ENCODE assay signal across 8 cellular contexts in the genomic region with DNA sequence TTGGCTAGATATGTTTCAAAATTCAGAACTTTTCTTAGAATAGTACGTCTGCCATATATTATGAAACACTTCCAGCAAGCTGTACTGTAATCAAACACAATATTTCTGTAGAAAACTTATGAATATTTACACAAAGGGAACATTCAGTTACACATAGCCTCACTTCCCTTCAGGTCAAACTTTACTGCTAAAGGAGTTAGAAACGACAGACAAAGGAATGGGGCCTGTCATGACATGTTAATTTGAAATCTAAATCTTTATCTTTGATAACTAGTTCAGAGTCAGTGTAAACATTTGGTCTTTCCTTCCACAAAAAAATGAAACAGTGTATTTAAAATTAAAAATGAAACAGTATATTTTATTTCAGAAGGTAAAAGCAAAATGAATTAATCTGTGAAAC. TPM values are rescaled to one million over a fixed set of nuclear protein-coding genes. Genes with fewer than 3 reads are reported as not detected.
A peak's percentile ranks its signal among the peaks of the same experiment; 100 is the strongest.
DNase-seq lines count a peak whose midpoint lies in the region; ATAC-seq and TF ChIP-seq lines count a peak whose summit lies in the region.

No MANE protein-coding gene starts in this region.

- H3K4me3 ChIP-seq in cardiac muscle cell (peak overlapping the region; percentile 40), ascending aorta (peak overlapping the region; percentile 52 to 73), right lobe of liver (peak overlapping the region; percentile 61 to 78 (median 67)), uterus (peak overlapping the region; percentile 60 to 72)

- ATAC-seq in left ventricle myocardium superior (no peak), right lobe of liver (no peak), GM21526 (IDR thresholded peaks at IDR 0.05; ENCODE audit: low FRiP score, unreplicated experiment) (no peak)

- no peak for TF ChIP-seq POLR2A in right lobe of liver (IDR thresholded peaks at IDR 0.05)
- no peak for TF ChIP-seq POLR2A in uterus (IDR thresholded peaks at IDR 0.05)

- H3K27ac ChIP-seq in cardiac muscle cell = peak overlapping the region; percentile 31
- peak overlapping the region; percentile 74 to 83 for H3K27ac ChIP-seq in ascending aorta
- H3K27ac ChIP-seq in right lobe of liver = peak overlapping the region in 2 of 3 donors; percentile 72 to 76
- H3K27ac ChIP-seq in uterus = peak overlapping the region; percentile 84 to 89

- H3K4me1 ChIP-seq in cardiac muscle cell (ENCODE audit: low read depth) (peaks cover 17% of the 10 kb centered on the region), ascending aorta (peaks cover 0 to 11% of the 10 kb centered on the region in 2 donors), right lobe of liver (peaks cover 0 to 37% (median 11%) of the 10 kb centered on the region in 4 donors), uterus (peaks cover 0 to 8% of the 10 kb centered on the region in 2 donors)

- 8% methylated on average over 2 of the region's 2 CpGs for WGBS in right lobe of liver (ENCODE audit: insufficient coverage, low coverage, low lambda C conversion rate, missing lambda C conversion rate)

- no peaks in the 10 kb centered on the region for H3K27me3 ChIP-seq in cardiac muscle cell
- no peaks in the 10 kb centered on the region for H3K27me3 ChIP-seq in ascending aorta
- no peaks in the 10 kb centered on the region for H3K27me3 ChIP-seq in right lobe of liver
- no peaks in the 10 kb centered on the region for H3K27me3 ChIP-seq in uterus

- peaks cover 4% of the 10 kb centered on the region for H3K36me3 ChIP-seq in cardiac muscle cell
- peaks cover 5 to 14% of the 10 kb centered on the region in 2 donors for H3K36me3 ChIP-seq in ascending aorta
- peaks cover 0 to 12% (median 4%) of the 10 kb centered on the region in 4 donors for H3K36me3 ChIP-seq in right lobe of liver
- no peaks in the 10 kb centered on the region for H3K36me3 ChIP-seq in uterus

- DNase-seq in cardiac muscle cell (ENCODE audit: low read depth in 1 of 2, low spot score in 1 of 2) = no peak
- no peak for DNase-seq in left ventricle myocardium superior
- no peak for DNase-seq in ascending aorta (ENCODE audit: low spot score in 2 of 2)
- DNase-seq in right lobe of liver = no peak
- no peak for DNase-seq in uterus
- DNase-seq in NCI-H1436 (lab: John Stamatoyannopoulos, UW) = no peak
- DNase-seq in activated CD4-positive, alpha-beta T cell treated with anti-CD3 and anti-CD28 coated beads, Interleukin-2, amount 50 U/mL, for 1 hour = no peak

- H3K9me3 ChIP-seq in cardiac muscle cell (ENCODE audit: low read depth) = no peaks in the 10 kb centered on the region
- H3K9me3 ChIP-seq in ascending aorta = no peaks in the 10 kb centered on the region
- no peaks in the 10 kb centered on the region for H3K9me3 ChIP-seq in right lobe of liver
- H3K9me3 ChIP-seq in uterus = no peaks in the 10 kb centered on the region

- TF ChIP-seq CTCF in cardiac muscle cell (IDR thresholded peaks at IDR 0.05; ENCODE audit: low read depth, low read length) (no peak), ascending aorta (IDR thresholded peaks at IDR 0.05) (no peak), right lobe of liver (IDR thresholded peaks at IDR 0.05) (no peak), uterus (IDR thresholded peaks at IDR 0.05) (no peak)

- intact Hi-C loops in left ventricle myocardium superior (cut with micrococcal nuclease) (no loop called here), ascending aorta (cut with DNase I) (loop anchor here (2.0 to 10.0 kb wide), 6 partner anchors 68 to 870 kb away; a partner anchor contains a TSS), right lobe of liver (cut with DNase I) (no loop called here), uterus (cut with DNase I; ENCODE audit: low total_unique reads) (no loop called here)

RNA-seq across cellular contexts. Expression of a gene that starts 1.0 kb away (rescaled TPM):
- total RNA-seq in cardiac muscle cell (4.9 and 7.7 TPM in 2 replicates), left ventricle myocardium superior (8.8 TPM), ascending aorta (3.0 TPM), right lobe of liver (10 to 100 TPM; 11.5 to 24.7 (median 17.3) TPM), uterus (10 to 100 TPM in 2 of 4 donors, 1 to 10 TPM in 2; 4.1 to 43.0 (median 14.0) TPM)
- 6.4 and 10.3 TPM in 2 replicates for polyA plus RNA-seq in cardiac muscle cell

Comparison
In these comparisons a context has a peak if more than half of its experiments do, and no peak if none do; other contexts are left out.
1. H3K27ac ChIP-seq: peak in every context shown above with its lines; median percentile 86 in uterus; 78 in ascending aorta; 74 in right lobe of liver; 31 in cardiac muscle cell.